ENCODE assay signal across 26 cellular contexts in genomic region chr3:155453512-155453911, GRCh38.
"Had no signal": no experiment of that assay in that cellular context is flagged by ENCODE, and none has a peak within 500 bp of the region (broad histone marks: within the 10 kb centered on the region; RNA-seq: fewer than 3 reads in every experiment).

No MANE protein-coding gene starts in this region.

- FAIRE-seq: urothelium cell line had no signal

- H3K9me3 ChIP-seq: esophagus squamous epithelium, gastrocnemius medialis, left lung, mucosa of descending colon, neutrophil, psoas muscle, sigmoid colon, spleen, testis, tibial artery had no signal

- H3K36me3 ChIP-seq: esophagus squamous epithelium, gastrocnemius medialis, left lung, neutrophil, sigmoid colon, spleen, tibial artery had no signal

- DNase-seq: dermis blood vessel endothelial cell; effector memory CD4-positive, alpha-beta T cell; erythroblast; esophagus squamous epithelium; gastrocnemius medialis; head of caudate nucleus; left cardiac atrium; left lung; mesenchymal stem cell; mucosa of descending colon; naive B cell; posterior cingulate gyrus; psoas muscle; right cardiac atrium; sigmoid colon; spleen; stimulated activated CD4-positive, alpha-beta T cell treated with anti-CD3 and anti-CD28 coated beads, Interleukin-4, amount 100 ng/mL, for 4 hours; stimulated activated naive CD8-positive, alpha-beta T cell treated with anti-CD3 and anti-CD28 coated beads, Interleukin-15, Interleukin-2, amounts not matched to agents 100 U/mL and 50 U/mL, for 24 hours; substantia nigra; testis; tibial artery had no signal

- H3K4me1 ChIP-seq: esophagus squamous epithelium, gastrocnemius medialis, left lung, psoas muscle, sigmoid colon, spleen, testis, tibial artery had no signal

- ATAC-seq: gastrocnemius medialis; left cardiac atrium; left lung; mucosa of descending colon; natural killer cell treated with Interleukin-12 subunit alpha and Interleukin-12 subunit beta and Interleukin-15 and Interleukin-18, amount 100 ng/mL, for 72 hours; psoas muscle; right cardiac atrium; stimulated activated memory B cell treated with anti-CD40 and anti-IgM and Interleukin-4, amounts not matched to agents 10 μg/mL and 1 μg/mL and 100 μg/mL, for 72 hours; stimulated activated naive CD8-positive, alpha-beta T cell treated with anti-CD3 and anti-CD28 coated beads, Interleukin-15, Interleukin-2, amounts not matched to agents 100 U/mL and 50 U/mL, for 24 hours had no signal

- H3K4me3 ChIP-seq: coronary artery, esophagus squamous epithelium, gastrocnemius medialis, left lung, mucosa of descending colon, psoas muscle, sigmoid colon, spleen, testis, tibial artery had no signal

- H3K27ac ChIP-seq: coronary artery, esophagus squamous epithelium, gastrocnemius medialis, left lung, neutrophil, psoas muscle, sigmoid colon, spleen, testis, tibial artery had no signal
